In genomic region chr18:35497006-35497333, GRCh38 we compare ENCODE assay signal across 8 cellular contexts. TPM values are rescaled to one million over a fixed set of nuclear protein-coding genes. Genes with fewer than 3 reads are reported as not detected.
DNase-seq lines count a peak whose midpoint lies in the region; ATAC-seq and TF ChIP-seq lines count a peak whose summit lies in the region.

No MANE protein-coding gene starts in this region.

- no peaks in the 10 kb centered on the region for H3K27me3 Mint-ChIP-seq in stimulated activated memory B cell treated with anti-CD40 and anti-IgM and Interleukin-4, amounts not matched to agents 10 μg/mL and 1 μg/mL and 100 μg/mL, for 72 hours

- peak; percentile 11 for ATAC-seq in GM19467 (IDR thresholded peaks at IDR 0.05; ENCODE audit: unreplicated experiment)
- ATAC-seq in stimulated activated memory B cell treated with anti-CD40 and anti-IgM and Interleukin-4, amounts not matched to agents 10 μg/mL and 1 μg/mL and 100 μg/mL, for 72 hours = peak; percentile 1

- 0 to 5% (median 1%) methylated on average over 3 of the region's 3 CpGs for WGBS in adipose tissue, 3 donors

- peak overlapping the region; percentile 77 for H3K9ac ChIP-seq in iPS-18a (ENCODE audit: low read length)

- peak overlapping the region; percentile 93 for H3K27ac Mint-ChIP-seq in stimulated activated memory B cell treated with anti-CD40 and anti-IgM and Interleukin-4, amounts not matched to agents 10 μg/mL and 1 μg/mL and 100 μg/mL, for 72 hours

- H3K9me3 Mint-ChIP-seq in stimulated activated memory B cell treated with anti-CD40 and anti-IgM and Interleukin-4, amounts not matched to agents 10 μg/mL and 1 μg/mL and 100 μg/mL, for 72 hours = no peaks in the 10 kb centered on the region

- H3K4me3 Mint-ChIP-seq in stimulated activated memory B cell treated with anti-CD40 and anti-IgM and Interleukin-4, amounts not matched to agents 10 μg/mL and 1 μg/mL and 100 μg/mL, for 72 hours = peak overlapping the region; percentile 90

- H3K27me3 ChIP-seq in iPS-18a (ENCODE audit: control insufficient read depth, insufficient read depth, low read length) = no peaks in the 10 kb centered on the region

- DNase-seq in COR-L47 (lab: John Stamatoyannopoulos, UW) (peak; percentile 50), HT1080 (ENCODE audit: low read depth) (peak; percentile 33), GM13976 (ENCODE audit: low spot score) (no peak), NOMO-1 treated with dmso at 0.1 percent for 144 hours (lab: John Stamatoyannopoulos, UW; ENCODE audit: unreplicated experiment) (no peak)

- no peaks in the 10 kb centered on the region for H3K36me3 ChIP-seq in iPS-18a (ENCODE audit: control insufficient read depth, low read depth, low read length)

- peaks cover 21% of the 10 kb centered on the region for H3K4me1 ChIP-seq in iPS-18a (ENCODE audit: control insufficient read depth, low read depth, low read length)

- no peak for TF ChIP-seq CTCF in GM13976 (IDR thresholded peaks at IDR 0.05; ENCODE audit: borderline replicate concordance, control extremely low read depth, extremely low read depth, insufficient read depth, missing control alignments)

- peaks cover 5% of the 10 kb centered on the region for H3K36me3 Mint-ChIP-seq in stimulated activated memory B cell treated with anti-CD40 and anti-IgM and Interleukin-4, amounts not matched to agents 10 μg/mL and 1 μg/mL and 100 μg/mL, for 72 hours

- peak overlapping the region; percentile 81 for H3K4me3 ChIP-seq in iPS-18a (ENCODE audit: low read length)

- in situ Hi-C loops in GM13976 (cut with MboI; ENCODE audit: low sequenced_read_pairs, unreplicated experiment) = no loop called here

- no peaks in the 10 kb centered on the region for H3K9me3 ChIP-seq in iPS-18a (ENCODE audit: control insufficient read depth, low read depth, low read length)

- peaks cover 35% of the 10 kb centered on the region for H3K4me1 Mint-ChIP-seq in stimulated activated memory B cell treated with anti-CD40 and anti-IgM and Interleukin-4, amounts not matched to agents 10 μg/mL and 1 μg/mL and 100 μg/mL, for 72 hours

- H3K27ac ChIP-seq in adipose tissue (ENCODE audit: low read depth, low read length) (peak overlapping the region; percentile 56), iPS-18a (ENCODE audit: low read length) (peak overlapping the region; percentile 78)

RNA-seq across cellular contexts. Expression of gene INO80C, which starts 0.8 kb away (rescaled TPM):
- total RNA-seq in HT1080 (2014; rRNA removed; shearing (Covaris generic)) = 15.7 and 20.5 TPM in 2 replicates
- polyA plus RNA-seq in HT1080 (2015; cell fraction: cytosol; rRNA removed) = 19.9 and 25.9 TPM in 2 replicates
- polyA plus RNA-seq in HT1080 (2015; cell fraction: nucleus; rRNA removed) = 24.0 and 25.1 TPM in 2 replicates
- 10 to 100 TPM in 2 of 3 donors, 1 to 10 TPM in 1; 9.3 to 25.1 (median 20.8) TPM for polyA plus RNA-seq in adipose tissue

Comparison
In these comparisons a context has a peak if more than half of its experiments do, and no peak if none do; other contexts are left out.
1. DNase-seq: peak in COR-L47 (single experiment) and HT1080 (single experiment); none in GM13976 (single experiment) and NOMO-1 treated with dmso at 0.1 percent for 144 hours (single experiment).